ENCODE assay signal across 8 cellular contexts in the genomic region with DNA sequence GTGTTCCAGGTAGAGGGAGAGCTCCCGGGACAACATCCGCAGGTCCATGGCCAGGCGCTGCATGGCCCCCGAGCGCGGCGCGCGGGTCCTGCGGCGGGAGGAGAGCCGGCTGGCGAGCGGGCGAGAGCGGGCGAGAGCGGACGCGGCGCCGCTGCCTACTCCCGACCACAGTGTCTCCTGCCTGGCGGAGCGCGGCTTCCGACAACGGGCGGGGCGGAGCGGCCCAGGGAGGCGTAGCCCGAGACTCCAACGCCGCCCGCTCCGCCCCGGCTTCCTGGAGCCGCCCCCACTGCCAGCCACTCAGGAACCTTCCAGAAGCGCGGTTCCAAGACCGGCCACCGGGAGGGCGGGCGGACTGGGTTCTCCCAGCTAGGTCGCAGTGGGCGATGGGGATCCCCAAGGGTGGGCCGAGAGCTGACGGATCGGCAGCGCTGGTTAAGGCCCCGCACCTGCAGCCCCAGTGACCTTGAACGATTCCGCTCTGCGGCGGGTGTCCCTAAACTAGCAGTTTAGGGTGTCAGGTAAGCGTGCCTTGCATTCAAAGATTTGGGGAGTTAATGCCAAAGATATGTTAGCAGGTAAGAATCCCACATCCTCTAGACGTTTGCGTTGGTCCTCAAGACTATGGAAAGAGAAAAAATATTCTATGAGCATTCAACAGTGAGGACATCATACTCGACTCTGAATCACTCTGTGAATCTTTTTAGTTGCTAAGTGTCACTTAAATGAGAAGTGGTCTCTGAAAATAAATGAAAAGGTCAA. TPM values are rescaled to one million over a fixed set of nuclear protein-coding genes. Genes with fewer than 3 reads are reported as not detected.
DNase-seq lines count a peak whose midpoint lies in the region; ATAC-seq and TF ChIP-seq lines count a peak whose summit lies in the region.

TSS of gene ABHD3 (minus strand) at position 172 of the 762 bp plus-strand sequence. CDS start at position 63, 109 bp downstream.

- peaks cover 0 to 17% (median 1%) of the 10 kb centered on the region in 4 donors for H3K4me1 ChIP-seq in liver (ENCODE audit: control insufficient read depth in 4 of 4, insufficient read depth in 4 of 4, low read length in 3 of 4)

- no peaks in the 10 kb centered on the region for H3K27me3 ChIP-seq in liver (ENCODE audit: control insufficient read depth in 4 of 4, insufficient read depth in 4 of 4, low read length in 3 of 4)

- peak; percentile 48 to 70 for TF ChIP-seq RAD21 in liver (IDR thresholded peaks at IDR 0.05)

- peaks cover 0 to 5% (median 2%) of the 10 kb centered on the region in 4 donors for H3K36me3 ChIP-seq in liver (ENCODE audit: control insufficient read depth in 4 of 4, insufficient read depth in 3 of 4, low read depth in 1 of 4, low read length in 3 of 4)

- peak; percentile 94 for ATAC-seq in HG03460 (IDR thresholded peaks at IDR 0.05; ENCODE audit: unreplicated experiment)

- H3K9ac ChIP-seq in liver (ENCODE audit: low read depth in 1 of 2, low read length in 2 of 2), result peak within 1 kb of the TSS; percentile 71 to 93

- H3K9me3 ChIP-seq in liver (ENCODE audit: control insufficient read depth in 4 of 4, low read length in 3 of 4), result no peaks in the 10 kb centered on the region

- H3K27ac ChIP-seq in liver (ENCODE audit: low read depth in 1 of 2, low read length in 2 of 2), result peak within 1 kb of the TSS; percentile 94 to 97

- 1% methylated on average over 60 of the region's 60 CpGs for WGBS in liver

- peak within 1 kb of the TSS; percentile 83 to 87 (median 84) for H3K4me3 ChIP-seq in liver (ENCODE audit: low read depth in 1 of 3, low read length in 3 of 3)

- TF ChIP-seq CTCF in liver (IDR thresholded peaks at IDR 0.05; ENCODE audit: low read depth, low read length, missing input control), result peak; percentile 55

- DNase-seq in C1 segment of cervical spinal cord (lab: John Stamatoyannopoulos, UW) (peak; percentile 13 to 92 (median 88)), GM19240 (ENCODE audit: insufficient read length, low spot score) (peak; percentile 86), NCI-H69 (lab: John Stamatoyannopoulos, UW) (peak; percentile 99), dedifferentiated amniotic fluid mesenchymal stem cell (ENCODE audit: extremely low spot score) (peak; percentile 82)
- DNase-seq in activated CD4-positive, alpha-beta T cell treated with anti-CD3 and anti-CD28 coated beads, Interleukin-2, amount 50 U/mL, for 1 hour, result peak; percentile 92
- DNase-seq in stimulated activated CD4-positive, alpha-beta T cell treated with anti-CD3 and anti-CD28 coated beads, Interleukin-4, amount 100 ng/mL, for 24 hours, result peak; percentile 90

TF ChIP-seq in liver, 16 proteins besides CTCF, POLR2A, EP300 and RAD21:
- TF ChIP-seq YY1 (IDR thresholded peaks at IDR 0.05), result peak; percentile 74
- TF ChIP-seq, protein P1, sequence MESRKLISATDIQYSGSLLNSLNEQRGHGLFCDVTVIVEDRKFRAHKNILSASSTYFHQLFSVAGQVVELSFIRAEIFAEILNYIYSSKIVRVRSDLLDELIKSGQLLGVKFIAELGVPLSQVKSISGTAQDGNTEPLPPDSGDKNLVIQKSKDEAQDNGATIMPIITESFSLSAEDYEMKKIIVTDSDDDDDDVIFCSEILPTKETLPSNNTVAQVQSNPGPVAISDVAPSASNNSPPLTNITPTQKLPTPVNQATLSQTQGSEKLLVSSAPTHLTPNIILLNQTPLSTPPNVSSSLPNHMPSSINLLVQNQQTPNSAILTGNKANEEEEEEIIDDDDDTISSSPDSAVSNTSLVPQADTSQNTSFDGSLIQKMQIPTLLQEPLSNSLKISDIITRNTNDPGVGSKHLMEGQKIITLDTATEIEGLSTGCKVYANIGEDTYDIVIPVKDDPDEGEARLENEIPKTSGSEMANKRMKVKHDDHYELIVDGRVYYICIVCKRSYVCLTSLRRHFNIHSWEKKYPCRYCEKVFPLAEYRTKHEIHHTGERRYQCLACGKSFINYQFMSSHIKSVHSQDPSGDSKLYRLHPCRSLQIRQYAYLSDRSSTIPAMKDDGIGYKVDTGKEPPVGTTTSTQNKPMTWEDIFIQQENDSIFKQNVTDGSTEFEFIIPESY (IDR thresholded peaks at IDR 0.05), result no peak
- no peak for TF ChIP-seq ATF3 (IDR thresholded peaks at IDR 0.05)
- peak in 1 of 2 donors; percentile 59 for TF ChIP-seq EGR1 (IDR thresholded peaks at IDR 0.05; ENCODE audit: low read depth in 2 of 2)
- TF ChIP-seq TAF1 (conservative IDR thresholded peaks at IDR 0.05), result peak; percentile 71
- TF ChIP-seq HNF4A (conservative IDR thresholded peaks at IDR 0.05), result no peak
- TF ChIP-seq REST (IDR thresholded peaks at IDR 0.05), result peak; percentile 89
- peak in 1 of 2 donors; percentile 51 for TF ChIP-seq GABPA (IDR thresholded peaks at IDR 0.05 in 1 of 2, conservative IDR thresholded peaks at IDR 0.05 in 1 of 2)
- TF ChIP-seq SP1 (IDR thresholded peaks at IDR 0.05), result peak; percentile 66
- TF ChIP-seq RXRA (IDR thresholded peaks at IDR 0.05), result peak; percentile 19 to 21
- TF ChIP-seq, protein P2, sequence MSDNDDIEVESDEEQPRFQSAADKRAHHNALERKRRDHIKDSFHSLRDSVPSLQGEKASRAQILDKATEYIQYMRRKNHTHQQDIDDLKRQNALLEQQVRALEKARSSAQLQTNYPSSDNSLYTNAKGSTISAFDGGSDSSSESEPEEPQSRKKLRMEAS (IDR thresholded peaks at IDR 0.05), result peak; percentile 17

RNA-seq across cellular contexts. Expression of gene ABHD3, which starts in this region (rescaled TPM):
- total RNA-seq in liver, result 10 to 100 TPM; 33.0 to 48.9 TPM
- polyA plus RNA-seq in liver, result 10 to 100 TPM; 20.0 to 33.5 TPM

Comparison
In these comparisons a context has a peak if more than half of its experiments do, and no peak if none do; other contexts are left out.
1. Peak in every context shown above with its lines: DNase-seq, ATAC-seq, H3K4me3 ChIP-seq and H3K27ac ChIP-seq.